Comparison of ENCODE assay signal across 8 cellular contexts in the genomic region with DNA sequence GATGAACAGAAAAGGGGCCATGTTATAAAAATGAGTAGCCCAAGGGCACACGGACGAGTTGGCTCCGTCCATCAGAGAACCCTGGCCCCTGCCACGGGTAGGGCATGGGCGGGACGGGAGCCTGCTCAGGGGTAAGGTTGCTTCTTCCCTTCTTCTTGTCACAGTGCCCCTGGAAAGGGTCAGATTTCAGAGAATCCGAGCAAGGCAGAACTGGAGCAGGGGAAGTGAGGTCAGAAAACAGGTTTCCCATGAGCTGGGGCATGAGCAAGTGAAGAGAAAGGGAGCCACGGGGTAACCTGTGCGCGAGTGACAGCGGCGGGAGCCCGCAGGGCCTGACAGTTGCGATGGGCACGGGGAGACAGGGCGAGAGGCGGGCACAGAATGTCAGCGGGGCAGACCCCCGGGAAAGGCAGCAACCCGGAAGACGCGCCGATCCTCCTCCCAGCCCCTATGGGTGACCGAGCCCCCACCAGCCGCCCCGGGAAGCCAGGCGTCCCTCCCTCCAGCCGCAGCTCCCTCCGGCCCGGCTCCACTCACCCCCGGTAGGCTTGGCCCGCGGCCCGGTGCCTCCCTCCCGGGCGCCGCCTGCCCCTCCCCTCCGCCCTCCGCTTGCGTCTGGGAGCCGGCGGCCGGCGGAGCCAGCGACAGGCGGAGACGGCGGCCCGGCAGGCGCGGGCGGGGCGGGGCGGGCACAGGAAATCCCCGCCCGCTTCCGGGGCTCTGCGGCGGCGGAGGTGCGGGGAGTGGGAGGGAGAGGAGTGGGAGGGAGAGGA. TPM values are rescaled to one million over a fixed set of nuclear protein-coding genes. Genes with fewer than 3 reads are reported as not detected.
DNase-seq lines count a peak whose midpoint lies in the region; ATAC-seq and TF ChIP-seq lines count a peak whose summit lies in the region.

Gene ZNF641 (minus strand): TSS at position 671 of the 773 bp plus-strand sequence. CDS start 2,829 bp downstream, outside the sequence.

- peak within 1 kb of the TSS; percentile 87 for H3K4me2 ChIP-seq in OCI-LY1 (ENCODE audit: low read length)

- no peaks in the 10 kb centered on the region for H4K20me1 ChIP-seq in OCI-LY1 (ENCODE audit: insufficient read depth, low read length)

- peaks cover 23% of the 10 kb centered on the region for H3K4me1 ChIP-seq in CD4-positive, CD25-positive, alpha-beta regulatory T cell (ENCODE audit: control insufficient read depth, insufficient read depth, low read length, poor library complexity, severe bottlenecking)
- H3K4me1 ChIP-seq in OCI-LY1 (ENCODE audit: insufficient read depth, low read length, severe bottlenecking) (peaks cover 13% of the 10 kb centered on the region), muscle layer of colon (ENCODE audit: insufficient read depth, low read length) (peaks cover 16% of the 10 kb centered on the region)

- peaks cover 30% of the 10 kb centered on the region for H3K36me3 Mint-ChIP-seq in CD4-positive, CD25-positive, alpha-beta regulatory T cell

- peaks cover 5% of the 10 kb centered on the region for H3K27me3 Mint-ChIP-seq in CD4-positive, CD25-positive, alpha-beta regulatory T cell

- H3K79me2 ChIP-seq in OCI-LY1 (ENCODE audit: insufficient read depth, low read length): no peaks in the 10 kb centered on the region

- H3K27ac ChIP-seq in CD4-positive, CD25-positive, alpha-beta regulatory T cell (ENCODE audit: insufficient read depth, low read length, poor library complexity, severe bottlenecking): peak within 1 kb of the TSS; percentile 75
- H3K27ac ChIP-seq in OCI-LY1 (ENCODE audit: low read depth, low read length, poor library complexity, severe bottlenecking) (peak within 1 kb of the TSS; percentile 57), muscle layer of colon (ENCODE audit: low read depth, low read length) (peak within 1 kb of the TSS; percentile 90)

- H3K4me3 ChIP-seq in CD4-positive, CD25-positive, alpha-beta regulatory T cell (ENCODE audit: low read depth, low read length): peak within 1 kb of the TSS; percentile 87
- peak within 1 kb of the TSS; percentile 77 for H3K4me3 ChIP-seq in OCI-LY1 (ENCODE audit: low read depth, low read length, poor library complexity, severe bottlenecking)
- peak within 1 kb of the TSS; percentile 80 to 89 for H3K4me3 ChIP-seq in muscle layer of colon (ENCODE audit: low read depth in 1 of 2, low read length in 2 of 2)

- peak within 1 kb of the TSS; percentile 81 for H3K9ac ChIP-seq in OCI-LY1 (ENCODE audit: low read length)
- H3K9ac ChIP-seq in muscle layer of colon (ENCODE audit: low read length): peak within 1 kb of the TSS; percentile 68

- ATAC-seq in CD4-positive, CD25-positive, alpha-beta regulatory T cell (ENCODE audit: low read depth in 2 of 2): peak; percentile 87 to 88
- peak; percentile 81 for ATAC-seq in GM19372 (IDR thresholded peaks at IDR 0.05; ENCODE audit: low read depth, unreplicated experiment)
- ATAC-seq in HG03520 (IDR thresholded peaks at IDR 0.05; ENCODE audit: unreplicated experiment): peak; percentile 56
- ATAC-seq in esophagus mucosa: peak; percentile 92

- H3K9me2 ChIP-seq in OCI-LY1 (ENCODE audit: low read depth, low read length): no peaks in the 10 kb centered on the region

- no peaks in the 10 kb centered on the region for H3K9me3 Mint-ChIP-seq in CD4-positive, CD25-positive, alpha-beta regulatory T cell

- H3F3A ChIP-seq in OCI-LY1 (ENCODE audit: insufficient read depth, low read length): peaks cover 4% of the 10 kb centered on the region; the same call in 1 of the 2 replicates

- TF ChIP-seq CTCF in OCI-LY1 (IDR thresholded peaks at IDR 0.05; ENCODE audit: low read length): no peak

- H3K4me1 Mint-ChIP-seq in CD4-positive, CD25-positive, alpha-beta regulatory T cell: peaks cover 23 to 50% (median 35%) of the 10 kb centered on the region in 4 donors

- peak; percentile 79 to 89 (median 79) for DNase-seq in CD4-positive, CD25-positive, alpha-beta regulatory T cell
- peak; percentile 85 for DNase-seq in activated T-cell treated with anti-CD3 and anti-CD28 coated beads, Interleukin-2, amount 50 U/mL, for 1 hour
- DNase-seq in stimulated activated CD8-positive, alpha-beta memory T cell treated with anti-CD3 and anti-CD28 coated beads, Interleukin-7, amount 100 ng/mL, for 24 hours (ENCODE audit: low read depth): peak; percentile 47

- H3K4me3 Mint-ChIP-seq in CD4-positive, CD25-positive, alpha-beta regulatory T cell: peak within 1 kb of the TSS; percentile 92 to 99 (median 96)

- H3K9me3 ChIP-seq in CD4-positive, CD25-positive, alpha-beta regulatory T cell (ENCODE audit: control insufficient read depth in 2 of 2, low read length in 2 of 2): no peaks in the 10 kb centered on the region
- H3K9me3 ChIP-seq in OCI-LY1 (ENCODE audit: low read length): no peaks in the 10 kb centered on the region
- no peaks in the 10 kb centered on the region for H3K9me3 ChIP-seq in muscle layer of colon (ENCODE audit: low read length)

- peak within 1 kb of the TSS; percentile 93 to 97 (median 96) for H3K27ac Mint-ChIP-seq in CD4-positive, CD25-positive, alpha-beta regulatory T cell

- no peaks in the 10 kb centered on the region for H3K27me3 ChIP-seq in CD4-positive, CD25-positive, alpha-beta regulatory T cell (ENCODE audit: control insufficient read depth, insufficient read depth, low read length)
- H3K27me3 ChIP-seq in OCI-LY1 (ENCODE audit: insufficient read depth, low read length): no peaks in the 10 kb centered on the region
- no peaks in the 10 kb centered on the region for H3K27me3 ChIP-seq in muscle layer of colon (ENCODE audit: control insufficient read depth in 1 of 2, insufficient read depth in 2 of 2, low read length in 2 of 2)

- peak within 1 kb of the TSS; percentile 24; the same call in 1 of the 2 replicates for H2AFZ ChIP-seq in OCI-LY1 (ENCODE audit: low read length)

- peaks cover 24% of the 10 kb centered on the region for H3K36me3 ChIP-seq in CD4-positive, CD25-positive, alpha-beta regulatory T cell (ENCODE audit: control insufficient read depth, insufficient read depth, low read length)
- H3K36me3 ChIP-seq in OCI-LY1 (ENCODE audit: insufficient read depth, low read length) (peaks cover 24% of the 10 kb centered on the region), muscle layer of colon (ENCODE audit: insufficient read depth, low read length) (peaks cover 22% of the 10 kb centered on the region)

RNA-seq across cellular contexts. Expression of gene ZNF641, which starts in this region (rescaled TPM):
- total RNA-seq in CD4-positive, CD25-positive, alpha-beta regulatory T cell: 20.4 TPM
- polyA plus RNA-seq in CD4-positive, CD25-positive, alpha-beta regulatory T cell: 10 to 100 TPM in 1 of 4 donors, 1 to 10 TPM in 3; 9.2 to 14.3 (median 9.6) TPM
- total RNA-seq in esophagus mucosa: 6.5 TPM

Comparison
In these comparisons a context has a peak if more than half of its experiments do, and no peak if none do; other contexts are left out.
1. Peak in every context shown above with its lines: DNase-seq, ATAC-seq, H3K4me3 ChIP-seq and H3K27ac ChIP-seq.